Comparison of ENCODE assay signal across 10 cellular contexts in genomic region chrX:106306391-106306947, GRCh38.
"Had no signal": no experiment of that assay in that cellular context is flagged by ENCODE, and none has a peak within 500 bp of the region (broad histone marks: within the 10 kb centered on the region; RNA-seq: fewer than 3 reads in every experiment).

No MANE protein-coding gene starts in this region.

- ATAC-seq: GM23338, K562 had no signal

- FAIRE-seq: H1, H54, K562 had no signal

- H3K27ac ChIP-seq: HL-60 had no signal

- H3K4me3 ChIP-seq: GM23338, K562 had no signal

- DNase-seq: H9, HCEC 1CT, HFFc6, IMR-90, KG1 had no signal
